Comparison of ENCODE assay signal across 19 cellular contexts in genomic region chr14:74333909-74334308, GRCh38. TPM values are rescaled to one million over a fixed set of nuclear protein-coding genes. Genes with fewer than 3 reads are reported as not detected.
DNase-seq lines count a peak whose midpoint lies in the region; TF ChIP-seq lines count a peak whose summit lies in the region.
"Had no signal": no experiment of that assay in that cellular context is flagged by ENCODE, and none has a peak within 500 bp of the region (broad histone marks: within the 10 kb centered on the region; RNA-seq: fewer than 3 reads in every experiment).

No MANE protein-coding gene starts in this region.

- POLR2A ChIA-PET in MCF 10A (lab: Yijun Ruan, JAX) = no interaction called here

- no peak overlapping the region for H3K4me3 Mint-ChIP-seq in MCF 10A (ENCODE audit: unreplicated experiment)
- H3K4me3 Mint-ChIP-seq: central memory CD8-positive, alpha-beta T cell; naive B cell had no signal

- no peak overlapping the region for H3K27ac ChIP-seq in breast epithelium
- H3K27ac ChIP-seq in MM.1S (ENCODE audit: low read length) = no peak overlapping the region
- H3K27ac ChIP-seq: left lung had no signal

- no peak overlapping the region for H3K27ac Mint-ChIP-seq in MCF 10A (ENCODE audit: low read depth, unreplicated experiment)
- H3K27ac Mint-ChIP-seq: naive B cell, progenitor cell of endocrine pancreas had no signal

- CTCF ChIA-PET in MCF 10A (lab: Yijun Ruan, JAX) = no interaction called here

- H3K79me2 ChIP-seq in MM.1S (ENCODE audit: low read length) = no peaks in the 10 kb centered on the region

- DNase-seq in MCF 10A (ENCODE audit: unreplicated experiment) = peak; percentile 37
- DNase-seq in breast epithelium (ENCODE audit: low spot score in 2 of 2) = no peak
- peak; percentile 16 for DNase-seq in amniotic stem cell (lab: John Stamatoyannopoulos, UW)
- peak; percentile 5 for DNase-seq in fibroblast of the conjunctiva (ENCODE audit: low read depth)
- DNase-seq in stimulated activated naive CD4-positive, alpha-beta T cell (lab: John Stamatoyannopoulos, UW) = no peak
- DNase-seq in islet precursor cell = no peak
- DNase-seq in anterior cingulate cortex (lab: John Stamatoyannopoulos, UW) = no peak
- no peak for DNase-seq in MM.1S
- DNase-seq: activated naive CD4-positive, alpha-beta T cell; COR-L47; GDM1; hypothalamus; left lung; naive B cell; NCI-H748 treated with DMSO at 0.1 percent for 48 hours; substantia nigra had no signal

- H2AFZ ChIP-seq in MM.1S (ENCODE audit: low read length) = no peak overlapping the region

- H3K27me3 Mint-ChIP-seq in MCF 10A (ENCODE audit: insufficient read depth, unreplicated experiment) = peaks cover 12% of the 10 kb centered on the region
- H3K27me3 Mint-ChIP-seq: progenitor cell of endocrine pancreas had no signal

- intact Hi-C loops in MCF 10A (cut with micrococcal nuclease) = no loop called here
- intact Hi-C loops in breast epithelium (cut with DNase I; ENCODE audit: low total_unique reads) = no loop called here

- no peak overlapping the region for H3K4me3 ChIP-seq in breast epithelium
- no peak overlapping the region for H3K4me3 ChIP-seq in MM.1S (ENCODE audit: low read length)
- H3K4me3 ChIP-seq: left lung had no signal

- no peaks in the 10 kb centered on the region for H3K36me3 Mint-ChIP-seq in MCF 10A (ENCODE audit: insufficient read depth, unreplicated experiment)
- H3K36me3 Mint-ChIP-seq: naive B cell had no signal

- H3K4me1 ChIP-seq in breast epithelium = no peaks in the 10 kb centered on the region
- no peaks in the 10 kb centered on the region for H3K4me1 ChIP-seq in MM.1S (ENCODE audit: low read length)
- H3K4me1 ChIP-seq: left lung had no signal

- no peak overlapping the region for H3K4me2 ChIP-seq in MM.1S (ENCODE audit: low read depth, low read length)

- H3K36me3 ChIP-seq in breast epithelium = no peaks in the 10 kb centered on the region
- H3K36me3 ChIP-seq in MM.1S (replicated peaks; ENCODE audit: insufficient read depth, low read length) = no peaks in the 10 kb centered on the region
- H3K36me3 ChIP-seq: left lung had no signal

- H3K9me2 ChIP-seq in MM.1S (replicated peaks; ENCODE audit: insufficient read depth, low read length) = no peaks in the 10 kb centered on the region

- no peaks in the 10 kb centered on the region for H3F3A ChIP-seq in MM.1S (ENCODE audit: insufficient read depth, low read length)

- TF ChIP-seq CTCF in MCF 10A (IDR thresholded peaks at IDR 0.05; ENCODE audit: unreplicated experiment) (no peak), breast epithelium (IDR thresholded peaks at IDR 0.05) (no peak), MM.1S (IDR thresholded peaks at IDR 0.05; ENCODE audit: low read length) (no peak)

- no peak overlapping the region for H3K9ac ChIP-seq in MM.1S (ENCODE audit: low read length)

- TF ChIP-seq POLR2A in breast epithelium (IDR thresholded peaks at IDR 0.05) = no peak

- no peaks in the 10 kb centered on the region for H3K27me3 ChIP-seq in breast epithelium
- H3K27me3 ChIP-seq in MM.1S (replicated peaks; ENCODE audit: insufficient read depth, low read length) = no peaks in the 10 kb centered on the region
- H3K27me3 ChIP-seq: left lung had no signal

- H3K4me1 Mint-ChIP-seq in MCF 10A (ENCODE audit: insufficient read depth, unreplicated experiment) = no peaks in the 10 kb centered on the region
- H3K4me1 Mint-ChIP-seq: central memory CD8-positive, alpha-beta T cell; naive B cell had no signal

- no TSS peak for BruUV-seq in MCF 10A (replicated peaks; lab: Mats Ljungman, UMichigan)

- no peaks in the 10 kb centered on the region for H3K9me3 Mint-ChIP-seq in MCF 10A (ENCODE audit: unreplicated experiment)
- H3K9me3 Mint-ChIP-seq: central memory CD8-positive, alpha-beta T cell; naive B cell had no signal

- no peaks in the 10 kb centered on the region for H4K20me1 ChIP-seq in MM.1S (ENCODE audit: insufficient read depth, low read length)

- no peaks in the 10 kb centered on the region for H3K9me3 ChIP-seq in breast epithelium
- H3K9me3 ChIP-seq in MM.1S (replicated peaks; ENCODE audit: insufficient read depth, low read length) = no peaks in the 10 kb centered on the region
- H3K9me3 ChIP-seq: left lung had no signal

RNA-seq across cellular contexts. Expression of gene VRTN, which starts 14.4 kb away (rescaled TPM):
- not detected in 2 replicates for total RNA-seq in MCF 10A (2022)
- not detected for total RNA-seq in breast epithelium
- total RNA-seq: left lung; T-helper 1 cell treated with Interleukin-12 subunit alpha and Interleukin-12 subunit beta and Interleukin-4 antibody, amounts not matched to agents 30 ng/mL and 1 ng/mL, for 36 hours had no signal

RNA-seq across cellular contexts. Expression of gene ABCD4, which starts 31.2 kb away (rescaled TPM):
- total RNA-seq in MCF 10A (2022) = 26.6 and 30.8 TPM in 2 replicates
- 10 to 100 TPM; 38.2 to 57.0 (median 54.7) TPM for total RNA-seq in breast epithelium

Comparison
In these comparisons a context has a peak if more than half of its experiments do, and no peak if none do; other contexts are left out.
1. DNase-seq: peak in MCF 10A (single experiment), amniotic stem cell (single experiment) and fibroblast of the conjunctiva (single experiment); none in breast epithelium (0 of 2), stimulated activated naive CD4-positive, alpha-beta T cell (0 of 6), islet precursor cell (single experiment), anterior cingulate cortex (0 of 58) and MM.1S (single experiment).